ENCODE assay signal across 8 cellular contexts in genomic region chr10:49771046-49771445, GRCh38. TPM values are rescaled to one million over a fixed set of nuclear protein-coding genes. Genes with fewer than 3 reads are reported as not detected.
DNase-seq lines count a peak whose midpoint lies in the region; ATAC-seq, FAIRE-seq and TF ChIP-seq lines count a peak whose summit lies in the region.
"Not testable (repeated sequence)": the region's sequence is repeated elsewhere in the genome, so short reads cannot be mapped to it uniquely, and the experiment has no call there.
"Had no signal": no experiment of that assay in that cellular context is flagged by ENCODE, and none has a peak within 500 bp of the region (broad histone marks: within the 10 kb centered on the region; RNA-seq: fewer than 3 reads in every experiment).

No MANE protein-coding gene starts in this region.

- H3K79me2 ChIP-seq in Loucy (ENCODE audit: insufficient read depth, low read length); astrocyte (ENCODE audit: insufficient read depth, low read length): not testable (repeated sequence)

- H2AFZ ChIP-seq in Loucy (ENCODE audit: low read length) (peak overlapping the region; percentile 50; the same call in 1 of the 2 replicates), neuronal stem cell (ENCODE audit: low read length) (peak overlapping the region; percentile 76)
- H2AFZ ChIP-seq in astrocyte (ENCODE audit: low read depth, low read length): not testable (repeated sequence)

- not testable (repeated sequence) for H3K18ac ChIP-seq in neuronal stem cell (ENCODE audit: low read length)

- H3K27me3 Mint-ChIP-seq in T-helper 17 cell (peaks cover 51% of the 10 kb centered on the region), astrocyte (ENCODE audit: low read depth, unreplicated experiment) (peaks cover 28% of the 10 kb centered on the region), endodermal cell (ENCODE audit: insufficient read depth) (peaks cover 41% of the 10 kb centered on the region)

- H3K36me3 Mint-ChIP-seq in T-helper 17 cell (ENCODE audit: low read depth); astrocyte (ENCODE audit: low read depth, unreplicated experiment); endodermal cell (ENCODE audit: low read depth): not testable (repeated sequence)

- FAIRE-seq in astrocyte (lab: Jason Lieb, UNC): not testable (repeated sequence)

- H3K4me1 Mint-ChIP-seq in T-helper 17 cell; astrocyte (ENCODE audit: low read depth, unreplicated experiment): not testable (repeated sequence)
- H3K4me1 Mint-ChIP-seq in endodermal cell: peaks cover 11% of the 10 kb centered on the region

- not testable (repeated sequence) for H3K14ac ChIP-seq in neuronal stem cell (ENCODE audit: low read length)

- H4K91ac ChIP-seq in neuronal stem cell (ENCODE audit: low read depth, low read length, poor library complexity): not testable (repeated sequence)

- DNase-seq in H7 (peak; percentile 45), NCI-H146 treated with DMSO at 0.1 percent for 48 hours (lab: John Stamatoyannopoulos, UW; ENCODE audit: unreplicated experiment) (peak; percentile 39), endodermal cell (peak; percentile 44)
- not testable (repeated sequence) for DNase-seq in T-helper 17 cell; astrocyte (ENCODE audit: low read depth); neuronal stem cell (ENCODE audit: low spot score)

- H2AK5ac ChIP-seq in neuronal stem cell (ENCODE audit: low read depth, low read length): not testable (repeated sequence)

- H3K9me2 ChIP-seq in Loucy (replicated peaks; ENCODE audit: low read depth, low read length): not testable (repeated sequence)

- not testable (repeated sequence) for H2BK12ac ChIP-seq in neuronal stem cell (ENCODE audit: low read length)

- H3K9me3 ChIP-seq in Loucy (ENCODE audit: insufficient read depth, low read depth, low read length); T-helper 17 cell (ENCODE audit: control insufficient read depth, low read length, poor library complexity, severe bottlenecking); astrocyte (ENCODE audit: insufficient read depth, low read depth, low read length); endodermal cell (ENCODE audit: control insufficient read depth, low read length): not testable (repeated sequence)
- peaks cover 1 to 15% of the 10 kb centered on the region in 2 donors for H3K9me3 ChIP-seq in neuronal stem cell (replicated peaks in 1 of 2; ENCODE audit: control insufficient read depth in 2 of 2, insufficient read depth in 1 of 2, low read depth in 1 of 2, low read length in 2 of 2)

- not testable (repeated sequence) for H4K8ac ChIP-seq in neuronal stem cell (ENCODE audit: low read depth, low read length)

- not testable (repeated sequence) for H2BK15ac ChIP-seq in neuronal stem cell (ENCODE audit: low read length)

- H3F3A ChIP-seq in Loucy (ENCODE audit: low read depth): not testable (repeated sequence)

- not testable (repeated sequence) for H3K4me2 ChIP-seq in Loucy (ENCODE audit: low read depth, low read length, poor library complexity, severe bottlenecking); astrocyte (ENCODE audit: low read length); neuronal stem cell (ENCODE audit: insufficient read depth, low read length, poor library complexity, severe bottlenecking)

- not testable (repeated sequence) for TF ChIP-seq CTCF in Loucy (conservative IDR thresholded peaks at IDR 0.05; ENCODE audit: low read length); astrocyte (IDR thresholded peaks at IDR 0.05; ENCODE audit: insufficient read depth, low read depth, low read length); endodermal cell (conservative IDR thresholded peaks at IDR 0.05)

- not testable (repeated sequence) for H3K4me3 ChIP-seq in H7 (ENCODE audit: insufficient read depth, low read depth, low read length); Loucy (ENCODE audit: low read length, poor library complexity, severe bottlenecking); astrocyte (ENCODE audit: insufficient read depth, low read depth, low read length); endodermal cell (ENCODE audit: low read length); neuronal stem cell (ENCODE audit: low read length in 2 of 2)

- 76 to 87% methylated on average over 10 of the region's 11 CpGs for WGBS in endodermal cell (ENCODE audit: insufficient coverage in 1 of 2, insufficient read length in 1 of 2), 2 experiments
- WGBS in neuronal stem cell (ENCODE audit: extremely low coverage in 2 of 2, insufficient read length in 2 of 2, insufficient replicate concordance in 1 of 2), 2 donors: no CpG with 5 or more reads among the region's 11 CpGs

- H3K9ac ChIP-seq in Loucy (ENCODE audit: low read depth, low read length, poor library complexity, severe bottlenecking); astrocyte (ENCODE audit: low read length); endodermal cell (ENCODE audit: extremely low read depth, low read length, poor library complexity, severe bottlenecking); neuronal stem cell (ENCODE audit: low read depth, low read length, poor library complexity): not testable (repeated sequence)

- H3K36me3 ChIP-seq in H7 (replicated peaks; ENCODE audit: control insufficient read depth, insufficient read depth, low read length); Loucy (ENCODE audit: insufficient read depth, low read length); astrocyte (ENCODE audit: insufficient read depth, low read length); endodermal cell (ENCODE audit: control insufficient read depth, insufficient read depth, low read length); neuronal stem cell (replicated peaks in 1 of 2; ENCODE audit: control insufficient read depth in 2 of 2, insufficient read depth in 2 of 2, low read length in 2 of 2): not testable (repeated sequence)

- H2BK5ac ChIP-seq in neuronal stem cell (ENCODE audit: low read length): not testable (repeated sequence)

- H3K79me1 ChIP-seq in neuronal stem cell (ENCODE audit: low read depth, low read length): not testable (repeated sequence)

- H3K9me3 Mint-ChIP-seq in astrocyte (ENCODE audit: unreplicated experiment); endodermal cell: not testable (repeated sequence)

- not testable (repeated sequence) for H3K23ac ChIP-seq in neuronal stem cell (ENCODE audit: low read depth, low read length, poor library complexity)

- ATAC-seq in T-helper 17 cell: peak; percentile 27

- H3K4me3 Mint-ChIP-seq in T-helper 17 cell; astrocyte (ENCODE audit: unreplicated experiment); endodermal cell: not testable (repeated sequence)

- H3K27ac Mint-ChIP-seq in T-helper 17 cell, endodermal cell: not testable (repeated sequence)
- peak overlapping the region; percentile 70 for H3K27ac Mint-ChIP-seq in astrocyte (ENCODE audit: unreplicated experiment)

- not testable (repeated sequence) for H2BK120ac ChIP-seq in neuronal stem cell (ENCODE audit: low read depth, low read length)

- H3K27me3 ChIP-seq in H7 (ENCODE audit: control insufficient read depth, insufficient read depth, low read length) (peaks cover 17% of the 10 kb centered on the region), astrocyte (ENCODE audit: insufficient read depth, low read length) (peaks cover 33% of the 10 kb centered on the region), neuronal stem cell (ENCODE audit: control insufficient read depth in 3 of 3, insufficient read depth in 3 of 3, low read depth in 1 of 3, low read length in 3 of 3) (peaks cover 0 to 22% (median 15%) of the 10 kb centered on the region in 3 experiments)
- not testable (repeated sequence) for H3K27me3 ChIP-seq in Loucy (ENCODE audit: insufficient read depth, low read length, poor library complexity, severe bottlenecking); endodermal cell (ENCODE audit: control insufficient read depth, insufficient read depth, low read length, poor library complexity, severe bottlenecking)

- H3K4me1 ChIP-seq in Loucy (ENCODE audit: insufficient read depth, low read length, poor library complexity, severe bottlenecking); astrocyte (ENCODE audit: insufficient read depth, low read length); endodermal cell (ENCODE audit: control insufficient read depth, insufficient read depth, low read length); neuronal stem cell (ENCODE audit: control insufficient read depth in 2 of 2, insufficient read depth in 1 of 2, low read depth in 1 of 2, low read length in 2 of 2): not testable (repeated sequence)

- H3K4ac ChIP-seq in neuronal stem cell (ENCODE audit: low read length): not testable (repeated sequence)

- H3K27ac ChIP-seq in astrocyte (ENCODE audit: low read depth, low read length); endodermal cell (ENCODE audit: low read depth, low read length); neuronal stem cell (replicated peaks; ENCODE audit: low read length): not testable (repeated sequence)

- not testable (repeated sequence) for H4K20me1 ChIP-seq in Loucy (ENCODE audit: insufficient read depth, low read length, poor library complexity, severe bottlenecking); astrocyte (ENCODE audit: insufficient read depth, low read length)

RNA-seq across cellular contexts. Expression of gene OGDHL, which starts 8.9 kb away (rescaled TPM):
- total RNA-seq in H7 (2014; rRNA removed; shearing (Covaris generic)): 26.3 and 31.9 TPM in 2 replicates
- total RNA-seq in T-helper 17 cell (not detected), astrocyte (1.2 and 1.9 TPM in 2 replicates), endodermal cell (10 to 100 TPM; 13.0 to 14.6 TPM)
- 7.3 TPM for polyA plus RNA-seq in endodermal cell (2013, experiment 1 of 2)
- 5.5 TPM for polyA plus RNA-seq in endodermal cell (2013, experiment 2 of 2)
- polyA plus RNA-seq in neuronal stem cell (2013, experiment 1 of 2): 0.24 TPM
- 0.24 TPM for polyA plus RNA-seq in neuronal stem cell (2013, experiment 2 of 2)
- total RNA-seq: CD4-positive, alpha-beta memory T cell had no signal
- polyA plus RNA-seq: CD4-positive, alpha-beta memory T cell had no signal
